ENCODE assay signal across 8 cellular contexts in genomic region chr10:100341953-100342626, GRCh38. TPM values are rescaled to one million over a fixed set of nuclear protein-coding genes. Genes with fewer than 3 reads are reported as not detected.
DNase-seq lines count a peak whose midpoint lies in the region; ATAC-seq and TF ChIP-seq lines count a peak whose summit lies in the region.

No MANE protein-coding gene starts in this region.

- H3K36me3 Mint-ChIP-seq in activated CD8-positive, alpha-beta T cell treated with anti-CD3 and anti-CD28 coated beads, Interleukin-2, amount 10 ng/mL, durations not matched to agents 7 days and 5 days (ENCODE audit: low read depth): no peaks in the 10 kb centered on the region
- no peaks in the 10 kb centered on the region for H3K36me3 Mint-ChIP-seq in nephron progenitor cell (ENCODE audit: low read depth)

- TF ChIP-seq POLR2A in esophagus muscularis mucosa (IDR thresholded peaks at IDR 0.05; ENCODE audit: low read depth): no peak

- POLR2A ChIA-PET in activated CD8-positive, alpha-beta T cell treated with anti-CD3 and anti-CD28 coated beads, Interleukin-2, amount 10 ng/mL, durations not matched to agents 7 days and 5 days (lab: Charles Lee): interaction anchor here (1.2 kb wide), 1 partner anchor 167 kb away, joined by 3 read pairs; no protein-coding TSS in a partner anchor

- CTCF ChIA-PET in activated CD8-positive, alpha-beta T cell treated with anti-CD3 and anti-CD28 coated beads, Interleukin-2, amount 10 ng/mL, durations not matched to agents 7 days and 5 days (lab: Charles Lee): interaction anchor here (0.7 to 24.9 kb wide), 11 partner anchors 10 to 177 kb away, joined by 3 to 311 read pairs (median 6); partner anchors contain the start of gene SEC31B

- DNase-seq in AG09309 (ENCODE audit: low read depth): no peak
- DNase-seq in NCI-H345 treated with DMSO at 0.1 percent for 48 hours (lab: John Stamatoyannopoulos, UW; ENCODE audit: unreplicated experiment): peak; percentile 33
- peak; percentile 72 for DNase-seq in activated CD8-positive, alpha-beta T cell treated with anti-CD3 and anti-CD28 coated beads, Interleukin-2, amount 10 ng/mL, durations not matched to agents 7 days and 5 days
- no peak for DNase-seq in esophagus muscularis mucosa (ENCODE audit: extremely low spot score)
- peak; percentile 53 for DNase-seq in nephron progenitor cell
- DNase-seq in NK-92 (lab: John Stamatoyannopoulos, UW; ENCODE audit: unreplicated experiment): no peak

- H3K4me3 ChIP-seq in AG09309 (ENCODE audit: control insufficient read depth, low read depth, low read length): no peak overlapping the region
- no peak overlapping the region for H3K4me3 ChIP-seq in GM12875 (ENCODE audit: low read depth, low read length)
- no peak overlapping the region for H3K4me3 ChIP-seq in esophagus muscularis mucosa

- H3K4me3 Mint-ChIP-seq in activated CD8-positive, alpha-beta T cell treated with anti-CD3 and anti-CD28 coated beads, Interleukin-2, amount 10 ng/mL, durations not matched to agents 7 days and 5 days: no peak overlapping the region
- H3K4me3 Mint-ChIP-seq in nephron progenitor cell: no peak overlapping the region

- intact Hi-C loops in esophagus muscularis mucosa (cut with DNase I): no loop called here

- no peak for TF ChIP-seq EP300 in esophagus muscularis mucosa (IDR thresholded peaks at IDR 0.05)

- peak overlapping the region; percentile 18 for H3K27ac Mint-ChIP-seq in activated CD8-positive, alpha-beta T cell treated with anti-CD3 and anti-CD28 coated beads, Interleukin-2, amount 10 ng/mL, durations not matched to agents 7 days and 5 days
- peak overlapping the region; percentile 87 for H3K27ac Mint-ChIP-seq in nephron progenitor cell

- H3K4me1 Mint-ChIP-seq in activated CD8-positive, alpha-beta T cell treated with anti-CD3 and anti-CD28 coated beads, Interleukin-2, amount 10 ng/mL, durations not matched to agents 7 days and 5 days (ENCODE audit: low read depth): peaks cover 51% of the 10 kb centered on the region
- H3K4me1 Mint-ChIP-seq in nephron progenitor cell: peaks cover 62% of the 10 kb centered on the region

- no peaks in the 10 kb centered on the region for H3K36me3 ChIP-seq in esophagus muscularis mucosa

- H3K4me1 ChIP-seq in esophagus muscularis mucosa: peaks cover 8 to 17% (median 12%) of the 10 kb centered on the region in 4 donors

- TF ChIP-seq CTCF in AG09309 (IDR thresholded peaks at IDR 0.05; ENCODE audit: control insufficient read depth, insufficient read depth, low read depth, low read length, missing control alignments) (peak; percentile 91), GM12875 (IDR thresholded peaks at IDR 0.05; ENCODE audit: borderline replicate concordance, insufficient read depth, low read depth, low read length) (peak; percentile 79), esophagus muscularis mucosa (IDR thresholded peaks at IDR 0.05) (peak; percentile 51 to 67 (median 59)), nephron progenitor cell (IDR thresholded peaks at IDR 0.05) (peak; percentile 49)

- no peaks in the 10 kb centered on the region for H3K27me3 Mint-ChIP-seq in activated CD8-positive, alpha-beta T cell treated with anti-CD3 and anti-CD28 coated beads, Interleukin-2, amount 10 ng/mL, durations not matched to agents 7 days and 5 days (ENCODE audit: low read depth)
- H3K27me3 Mint-ChIP-seq in nephron progenitor cell (ENCODE audit: low read depth, poor library complexity): no peaks in the 10 kb centered on the region

- peaks cover 0 to 32% (median 2%) of the 10 kb centered on the region in 4 donors for H3K27me3 ChIP-seq in esophagus muscularis mucosa

- no peaks in the 10 kb centered on the region for H3K9me3 Mint-ChIP-seq in activated CD8-positive, alpha-beta T cell treated with anti-CD3 and anti-CD28 coated beads, Interleukin-2, amount 10 ng/mL, durations not matched to agents 7 days and 5 days (ENCODE audit: insufficient read depth)
- H3K9me3 Mint-ChIP-seq in nephron progenitor cell: no peaks in the 10 kb centered on the region

- H3K27ac ChIP-seq in esophagus muscularis mucosa (replicated peaks in 1 of 4): no peak overlapping the region

- no peaks in the 10 kb centered on the region for H3K9me3 ChIP-seq in esophagus muscularis mucosa

- peak; percentile 18 for ATAC-seq in activated CD8-positive, alpha-beta T cell treated with anti-CD3 and anti-CD28 coated beads, Interleukin-2, amount 10 ng/mL, durations not matched to agents 7 days and 5 days
- no peak for ATAC-seq in HG03521 (IDR thresholded peaks at IDR 0.05; ENCODE audit: unreplicated experiment)

- WGBS in esophagus muscularis mucosa: 63% methylated on average over 9 of the region's 9 CpGs

RNA-seq across cellular contexts. Expression of gene SCD, which starts 4.9 kb away (rescaled TPM):
- total RNA-seq in activated CD8-positive, alpha-beta T cell treated with anti-CD3 and anti-CD28 coated beads, Interleukin-2, amount 10 ng/mL, durations not matched to agents 7 days and 5 days: 100 to 1,000 TPM; 239 to 240 TPM
- total RNA-seq in esophagus muscularis mucosa: 10 to 100 TPM in 1 of 4 donors, 1 to 10 TPM in 3; 7.1 to 16.8 (median 9.1) TPM

RNA-seq across cellular contexts. Expression of gene PKD2L1, which starts 12.1 kb away (rescaled TPM):
- total RNA-seq in activated CD8-positive, alpha-beta T cell treated with anti-CD3 and anti-CD28 coated beads, Interleukin-2, amount 10 ng/mL, durations not matched to agents 7 days and 5 days: under 1 TPM; 0.10 to 0.68 TPM
- total RNA-seq in esophagus muscularis mucosa: not detected

RNA-seq across cellular contexts. Expression of gene BLOC1S2, which starts 55.6 kb away (rescaled TPM):
- 10 to 100 TPM; 49.9 to 54.6 TPM for total RNA-seq in activated CD8-positive, alpha-beta T cell treated with anti-CD3 and anti-CD28 coated beads, Interleukin-2, amount 10 ng/mL, durations not matched to agents 7 days and 5 days
- 10 to 100 TPM; 11.2 to 23.4 (median 17.5) TPM for total RNA-seq in esophagus muscularis mucosa

Comparison
In these comparisons a context has a peak if more than half of its experiments do, and no peak if none do; other contexts are left out.
1. DNase-seq: peak in NCI-H345 treated with DMSO at 0.1 percent for 48 hours (single experiment), activated CD8-positive, alpha-beta T cell treated with anti-CD3 and anti-CD28 coated beads, Interleukin-2, amount 10 ng/mL, durations not matched to agents 7 days and 5 days (single experiment) and nephron progenitor cell (single experiment); none in AG09309 (single experiment), esophagus muscularis mucosa (single experiment) and NK-92 (single experiment).
2. RNA of gene SCD, which starts 4.9 kb away (total RNA-seq): 239 to 240 TPM in activated CD8-positive, alpha-beta T cell treated with anti-CD3 and anti-CD28 coated beads, Interleukin-2, amount 10 ng/mL, durations not matched to agents 7 days and 5 days; 7.1 to 16.8 TPM in esophagus muscularis mucosa; every median in the first group is over 10 times any median in the second.
3. Peak in every context shown above with its lines, with median percentiles within 50 percentile points of each other: CTCF ChIP-seq.